9 cellular contexts compared by ENCODE assay signal in genomic region chr1:206117151-206117948, GRCh38. TPM values are rescaled to one million over a fixed set of nuclear protein-coding genes. Genes with fewer than 3 reads are reported as not detected.
DNase-seq lines count a peak whose midpoint lies in the region; ATAC-seq and TF ChIP-seq lines count a peak whose summit lies in the region.
"Had no signal": no experiment of that assay in that cellular context is flagged by ENCODE, and none has a peak within 500 bp of the region (broad histone marks: within the 10 kb centered on the region; RNA-seq: fewer than 3 reads in every experiment).

Gene AVPR1B, minus strand, starts transcription at chr1:206117388. Its CDS starts 498 bp downstream, at chr1:206116890.

- peak within 1 kb of the TSS; percentile 30 for H3K4me3 ChIP-seq in Caco-2 (ENCODE audit: low read depth, low read length)
- H3K4me3 ChIP-seq in fibroblast of the aortic adventitia (ENCODE audit: low read depth, low read length) = peak within 1 kb of the TSS; percentile 50
- H3K4me3 ChIP-seq in osteoblast (ENCODE audit: insufficient read depth, low read length) = peak within 1 kb of the TSS; percentile 58

- ATAC-seq in activated B cell treated with CpG ODN at 0.5 μM for 24 hours (ENCODE audit: low read depth) (peak; percentile 88), GM19351 (IDR thresholded peaks at IDR 0.05; ENCODE audit: unreplicated experiment) (no peak), GM19397 (IDR thresholded peaks at IDR 0.05; ENCODE audit: unreplicated experiment) (no peak)

- H3K27me3 Mint-ChIP-seq in Caco-2 (ENCODE audit: insufficient read depth, unreplicated experiment) = peaks cover 22% of the 10 kb centered on the region
- H3K27me3 Mint-ChIP-seq in activated B cell treated with CpG ODN at 0.5 μM for 24 hours = peaks cover 22% of the 10 kb centered on the region

- DNase-seq in Caco-2 (peak; percentile 41 to 44), M059J (ENCODE audit: low read depth) (peak; percentile 35), activated B cell treated with CpG ODN at 0.5 μM for 24 hours (peak; percentile 49), fibroblast of the aortic adventitia (ENCODE audit: low read depth) (peak; percentile 32), osteoblast (ENCODE audit: insufficient read length, low spot score, missing footprints) (peak; percentile 93), SKM-1 treated with dmso at 0.1 percent for 144 hours (lab: John Stamatoyannopoulos, UW; ENCODE audit: unreplicated experiment) (no peak)

- H3K4me2 ChIP-seq in osteoblast (ENCODE audit: insufficient read depth, low read length) = peak within 1 kb of the TSS; percentile 66

- H3K36me3 Mint-ChIP-seq in Caco-2 (ENCODE audit: insufficient read depth, unreplicated experiment) = no peaks in the 10 kb centered on the region
- no peaks in the 10 kb centered on the region for H3K36me3 Mint-ChIP-seq in activated B cell treated with CpG ODN at 0.5 μM for 24 hours (ENCODE audit: low read depth)

- peaks cover 13% of the 10 kb centered on the region for H3K4me1 Mint-ChIP-seq in Caco-2 (ENCODE audit: low read depth, unreplicated experiment)
- H3K4me1 Mint-ChIP-seq in activated B cell treated with CpG ODN at 0.5 μM for 24 hours = peaks cover 13% of the 10 kb centered on the region

- POLR2A ChIA-PET in Caco-2 (lab: Charles Lee) (no interaction called here), activated B cell treated with CpG ODN at 0.5 μM for 24 hours (lab: Charles Lee) (interaction anchor here (0.5 kb wide), 1 partner anchor 325 kb away, joined by 4 read pairs; no protein-coding TSS in a partner anchor)

- H3K27me3 ChIP-seq in Caco-2 (replicated peaks; ENCODE audit: control insufficient read depth, insufficient read depth, low read length) (no peaks in the 10 kb centered on the region), osteoblast (ENCODE audit: insufficient read depth, low read length) (peaks cover 34% of the 10 kb centered on the region)

- no peaks in the 10 kb centered on the region for H3K36me3 ChIP-seq in Caco-2 (ENCODE audit: control insufficient read depth, insufficient read depth, low read length)
- H3K36me3 ChIP-seq in osteoblast (ENCODE audit: insufficient read depth, low read length) = no peaks in the 10 kb centered on the region

- TF ChIP-seq CTCF in Caco-2 (IDR thresholded peaks at IDR 0.05; ENCODE audit: insufficient read depth in 1 of 2, low read depth in 1 of 2, low read length in 1 of 2, severe bottlenecking in 1 of 2, unreplicated experiment in 1 of 2) (no peak), activated B cell treated with CpG ODN at 0.5 μM for 24 hours (IDR thresholded peaks at IDR 0.05) (no peak), fibroblast of the aortic adventitia (IDR thresholded peaks at IDR 0.05; ENCODE audit: insufficient read depth, low read length) (no peak), osteoblast (IDR thresholded peaks at IDR 0.05; ENCODE audit: extremely low read depth, low read depth, low read length) (no peak)

- intact Hi-C loops in Caco-2 (cut with micrococcal nuclease; ENCODE audit: unreplicated experiment) = no loop called here
- intact Hi-C loops in activated B cell treated with CpG ODN at 0.5 μM for 24 hours (cut with micrococcal nuclease) = loop anchor here (5.0 kb wide), 1 partner anchor 405 kb away; no protein-coding TSS in a partner anchor

- H3K27ac Mint-ChIP-seq in Caco-2 (ENCODE audit: unreplicated experiment) = no peak within 1 kb of the TSS
- H3K27ac Mint-ChIP-seq in activated B cell treated with CpG ODN at 0.5 μM for 24 hours = peak within 1 kb of the TSS; percentile 50

- H4K20me1 ChIP-seq in osteoblast (ENCODE audit: insufficient read depth, low read length) = no peaks in the 10 kb centered on the region

- peaks cover 19% of the 10 kb centered on the region for H3K9me3 ChIP-seq in Caco-2
- H3K9me3 ChIP-seq in osteoblast (ENCODE audit: low read depth, low read length) = no peaks in the 10 kb centered on the region

- H3K27ac ChIP-seq in osteoblast (ENCODE audit: low read depth, low read length) = no peak within 1 kb of the TSS

- BruUV-seq in Caco-2 (replicated peaks; lab: Mats Ljungman, UMichigan) = no TSS peak

- H2AFZ ChIP-seq in osteoblast (ENCODE audit: low read length) = peak within 1 kb of the TSS; percentile 76

- H3K4me1 ChIP-seq in Caco-2 (no peaks in the 10 kb centered on the region), osteoblast (ENCODE audit: insufficient read depth, low read length) (peaks cover 3% of the 10 kb centered on the region)

- H3K79me2 ChIP-seq in osteoblast (ENCODE audit: insufficient read depth, low read length) = no peaks in the 10 kb centered on the region

- H3K9me3 Mint-ChIP-seq in Caco-2 (ENCODE audit: unreplicated experiment) (peaks cover 24% of the 10 kb centered on the region), activated B cell treated with CpG ODN at 0.5 μM for 24 hours (peaks cover 12% of the 10 kb centered on the region)

- H3K4me3 Mint-ChIP-seq in Caco-2 (ENCODE audit: unreplicated experiment) (peak within 1 kb of the TSS; percentile 68), activated B cell treated with CpG ODN at 0.5 μM for 24 hours (peak within 1 kb of the TSS; percentile 77)

- CTCF ChIA-PET in Caco-2 (lab: Charles Lee) = interaction anchor here (0.6 to 1.3 kb wide), 4 partner anchors 11 to 495 kb away, joined by 3 to 4 read pairs (median 4); partner anchors contain the start of gene EIF2D
- CTCF ChIA-PET in activated B cell treated with CpG ODN at 0.5 μM for 24 hours (lab: Charles Lee) = interaction anchor here (0.6 to 1.5 kb wide), 5 partner anchors 87 to 198 kb away, joined by 3 to 5 read pairs (median 3); no protein-coding TSS in a partner anchor

RNA-seq across cellular contexts. Expression of gene AVPR1B, which starts in this region (rescaled TPM):
- not detected in 2 replicates for total RNA-seq in Caco-2 (2022)
- not detected in 2 replicates for total RNA-seq in M059J (2014; rRNA removed; shearing (Covaris generic))
- total RNA-seq in activated B cell treated with CpG ODN at 0.5 μM for 24 hours = not detected in 2 replicates
- total RNA-seq in fibroblast of the aortic adventitia (ENCODE audit: low replicate concordance) = not detected in 2 replicates
- not detected in 2 replicates for total RNA-seq in osteoblast
- total RNA-seq: mononuclear cell had no signal

Comparison
In these comparisons a context has a peak if more than half of its experiments do, and no peak if none do; other contexts are left out.
1. Peak in DNase-seq and H3K4me3 ChIP-seq in Caco-2; RNA of the gene not detected or under 1 TPM.
2. Peak in DNase-seq in M059J; RNA of the gene not detected or under 1 TPM.
3. Peak in DNase-seq and ATAC-seq in activated B cell treated with CpG ODN at 0.5 μM for 24 hours; RNA of the gene not detected or under 1 TPM.
4. Peak in DNase-seq and H3K4me3 ChIP-seq in fibroblast of the aortic adventitia; RNA of the gene not detected or under 1 TPM.
5. Peak in DNase-seq, H3K4me3 ChIP-seq and H3K4me2 ChIP-seq in osteoblast; RNA of the gene not detected or under 1 TPM.